In the genomic region with DNA sequence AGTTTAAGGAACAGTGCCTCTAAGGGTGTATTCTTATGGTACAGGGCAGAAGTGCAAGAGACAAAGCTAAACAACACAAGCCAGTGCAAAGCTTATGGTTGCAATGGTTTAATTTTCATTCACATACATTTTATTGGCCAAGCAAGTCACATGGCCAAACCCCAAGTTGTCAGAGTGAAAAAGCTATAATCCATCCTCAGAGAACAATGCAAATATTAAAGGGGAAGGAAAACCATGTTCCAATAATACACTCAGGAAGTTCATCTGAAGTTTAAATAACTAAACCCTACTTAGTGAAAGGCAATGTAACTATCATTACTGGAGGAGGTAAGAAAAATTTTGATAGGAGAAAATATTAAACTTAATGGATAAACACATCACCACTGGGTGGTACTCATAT, we compare ENCODE assay signal across 1 cellular context.
TF ChIP-seq lines count a peak whose summit lies in the region.

No MANE protein-coding gene starts in this region.

TF ChIP-seq in SK-N-SH treated with all-trans-retinoic acid at 6 μM for 48 hours, 23 proteins besides CTCF, POLR2A, EP300 and RAD21 (continued from another document):
- TF ChIP-seq SNAI2 (CRISPR knock-in tag; IDR thresholded peaks at IDR 0.05) (no peak), GLIS3 (CRISPR knock-in tag; IDR thresholded peaks at IDR 0.05) (no peak), ZNF8 (CRISPR knock-in tag; IDR thresholded peaks at IDR 0.05) (no peak), RARB (CRISPR knock-in tag; IDR thresholded peaks at IDR 0.05) (no peak)
